Comparison of ENCODE assay signal across 24 cellular contexts in the genomic region with DNA sequence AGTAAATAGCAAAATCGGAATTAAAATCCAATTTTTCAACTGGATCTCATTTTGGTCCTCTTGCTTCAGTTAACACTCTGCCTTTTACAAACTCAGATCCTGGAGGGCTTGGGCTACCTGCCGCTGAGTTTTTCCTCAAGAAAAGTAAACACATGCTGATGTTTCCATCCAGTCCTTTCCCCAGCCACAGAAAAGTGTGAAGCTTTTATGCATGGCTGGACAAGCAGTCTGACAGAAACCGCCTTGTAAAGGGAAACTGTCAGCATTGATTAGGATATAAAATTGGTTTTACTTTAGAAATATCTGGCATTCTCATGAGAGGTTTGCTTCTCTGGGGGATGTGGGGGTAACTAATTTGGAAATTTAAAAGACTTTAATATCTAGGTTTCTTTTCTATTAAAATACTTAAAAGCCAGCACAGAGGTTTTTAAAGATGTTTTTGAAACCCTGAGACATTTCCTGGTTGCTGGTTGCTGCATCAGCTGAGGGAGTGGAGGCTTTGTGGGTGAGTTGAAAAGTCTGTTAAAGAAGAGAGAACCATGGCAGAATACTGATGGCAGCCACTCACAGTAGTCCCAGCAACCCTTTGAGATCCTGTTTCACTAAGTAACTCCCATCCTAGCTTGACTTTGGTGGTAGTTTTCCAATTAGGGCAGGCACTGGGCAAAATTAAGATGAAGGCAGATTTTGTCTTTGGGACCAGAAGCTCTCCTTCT.
"Had no signal": no experiment of that assay in that cellular context is flagged by ENCODE, and none has a peak within 500 bp of the region (broad histone marks: within the 10 kb centered on the region; RNA-seq: fewer than 3 reads in every experiment).

No MANE protein-coding gene starts in this region.

- H3K4me1 ChIP-seq: ascending aorta had no signal

- H3K4me3 ChIP-seq: ascending aorta, K562, SK-N-MC had no signal

- H3K27me3 ChIP-seq: ascending aorta had no signal

- H3K9me3 ChIP-seq: ascending aorta had no signal

- DNase-seq: activated B cell treated with CpG ODN at 0.5 μM for 24 hours; activated CD4-positive, alpha-beta memory T cell treated with anti-CD3 and anti-CD28 coated beads for 36 hours; activated CD4-positive, alpha-beta T cell treated with anti-CD3 and anti-CD28 coated beads for 1 hour; activated CD4-positive, alpha-beta T cell treated with anti-CD3 and anti-CD28 coated beads, Interleukin-2, amount 10 ng/mL, durations not matched to agents 24 days and 14 days; activated CD8-positive, alpha-beta memory T cell treated with anti-CD3 and anti-CD28 coated beads for 24 hours; activated effector memory CD4-positive, alpha-beta T cell treated with anti-CD3 and anti-CD28 coated beads, Interleukin-2, amount 50 U/mL, for 16 hours; activated naive CD4-positive, alpha-beta T cell treated with Interleukin-2 at 50 U/mL for 16 hours; activated naive CD8-positive, alpha-beta T cell treated with anti-CD3 and anti-CD28 coated beads, Interleukin-2, amount 50 U/mL, for 24 hours; activated T-cell treated with anti-CD3 and anti-CD28 coated beads, Interleukin-2, amount 50 U/mL, for 4 hours; amniotic stem cell; Kasumi-1; NCI-H1092; NCI-H1694 treated with DMSO at 0.1 percent for 48 hours; NCI-H2029 treated with DMSO at 0.1 percent for 48 hours; NCI-H82; NK-92 treated with Interleukin-12 subunit alpha and Interleukin-12 subunit beta, amount 100 ng/mL, for 24 hours; OCI-M1; RPMI8226; T-cell; T-helper 2 cell; T1000 had no signal

- H3K36me3 ChIP-seq: ascending aorta had no signal

- H3K27ac ChIP-seq: ascending aorta, SK-N-MC had no signal
